1 cellular context compared by ENCODE assay signal in the genomic region with DNA sequence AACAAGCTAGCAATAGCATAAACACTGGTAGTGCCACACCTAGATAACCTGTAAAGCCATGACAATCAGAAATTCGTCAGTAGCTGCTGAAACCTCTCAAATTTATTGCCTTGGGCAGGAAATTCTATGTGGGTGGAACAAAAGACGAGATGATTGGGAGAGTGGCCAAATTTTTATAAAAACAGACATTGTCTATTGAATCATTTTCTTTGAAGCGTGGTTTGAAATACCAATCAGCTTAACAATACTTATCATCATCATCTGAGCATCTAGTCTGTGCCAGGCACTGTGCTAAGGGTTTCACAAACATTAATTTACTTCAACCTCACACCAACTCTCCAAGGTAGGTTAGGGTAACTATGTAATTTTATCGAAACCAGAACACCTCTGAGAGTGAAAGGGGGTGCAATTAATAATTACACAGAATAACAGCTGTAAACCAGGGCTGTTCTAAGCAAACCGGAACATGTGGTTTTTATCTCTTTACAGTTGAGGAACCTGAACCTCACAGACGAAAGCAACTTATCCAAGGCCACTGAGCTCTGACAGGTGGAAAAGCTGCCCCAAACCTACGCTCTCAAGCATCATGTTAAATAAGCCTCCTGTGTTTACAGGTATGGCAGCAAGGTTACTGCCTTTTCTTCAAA.
TF ChIP-seq lines count a peak whose summit lies in the region.

No MANE protein-coding gene starts in this region.

TF ChIP-seq in IMR-90, 13 proteins besides CTCF, POLR2A, EP300 and RAD21 (continued from another document):
- TF ChIP-seq NFE2L2 (IDR thresholded peaks at IDR 0.05; ENCODE audit: low read depth, low read length) (no peak), CHD1 (IDR thresholded peaks at IDR 0.05; ENCODE audit: low read depth, low read length) (no peak), MAFK (IDR thresholded peaks at IDR 0.05; ENCODE audit: low read depth, low read length) (no peak), FOS (IDR thresholded peaks at IDR 0.05; ENCODE audit: low read depth, low read length) (no peak)
